8 cellular contexts compared by ENCODE assay signal in genomic region chr3:111071257-111072015, GRCh38. TPM values are rescaled to one million over a fixed set of nuclear protein-coding genes. Genes with fewer than 3 reads are reported as not detected.
DNase-seq lines count a peak whose midpoint lies in the region; ATAC-seq lines count a peak whose summit lies in the region.

Gene NECTIN3, plus strand, starts transcription at chr3:111071816. Its CDS starts 202 bp downstream, at chr3:111072018.

- H3K4me1 Mint-ChIP-seq in memory B cell: peaks cover 23% of the 10 kb centered on the region

- peak within 1 kb of the TSS; percentile 87 for H3K4me3 Mint-ChIP-seq in memory B cell

- H3K9me3 Mint-ChIP-seq in memory B cell: no peaks in the 10 kb centered on the region

- peak within 1 kb of the TSS; percentile 22 for H3K27ac Mint-ChIP-seq in memory B cell

- DNase-seq in NCI-H2107 treated with DMSO at 0.1 percent for 48 hours (lab: John Stamatoyannopoulos, UW; ENCODE audit: unreplicated experiment) (peak; percentile 19), NCI-H2107 (lab: John Stamatoyannopoulos, UW) (no peak), NCI-H69 (lab: John Stamatoyannopoulos, UW) (peak; percentile 95), activated T-cell treated with anti-CD3 and anti-CD28 coated beads for 1 hour (ENCODE audit: low read depth) (peak; percentile 78), memory B cell (ENCODE audit: low spot score in 2 of 2) (peak; percentile 16)
- DNase-seq in stimulated activated CD4-positive, alpha-beta T cell treated with anti-CD3 and anti-CD28 coated beads, TNF-alpha, amount 100 ng/mL, for 24 hours (ENCODE audit: low read depth in 3 of 3): peak; percentile 71 to 82 (median 71)

- peaks cover 25% of the 10 kb centered on the region for H3K27me3 Mint-ChIP-seq in memory B cell

- in situ Hi-C loops in endometrial microvascular endothelial cells (cut with HindIII; ENCODE audit: inconsistent ontology term, low pct_unique_long_range_greater_than_20kb, low sequenced_read_pairs): no loop called here

- ATAC-seq in HG03066 (IDR thresholded peaks at IDR 0.05; ENCODE audit: low read depth, unreplicated experiment) (peak; percentile 75), memory B cell (ENCODE audit: low read depth) (peak; percentile 84)

- H3K36me3 Mint-ChIP-seq in memory B cell: peaks cover 3% of the 10 kb centered on the region

RNA-seq across cellular contexts. Expression of gene NECTIN3, which starts in this region (rescaled TPM):
- 62.8 TPM for total RNA-seq in endometrial microvascular endothelial cells (ENCODE audit: inconsistent ontology term)
